Comparison of ENCODE assay signal across 17 cellular contexts in the genomic region with DNA sequence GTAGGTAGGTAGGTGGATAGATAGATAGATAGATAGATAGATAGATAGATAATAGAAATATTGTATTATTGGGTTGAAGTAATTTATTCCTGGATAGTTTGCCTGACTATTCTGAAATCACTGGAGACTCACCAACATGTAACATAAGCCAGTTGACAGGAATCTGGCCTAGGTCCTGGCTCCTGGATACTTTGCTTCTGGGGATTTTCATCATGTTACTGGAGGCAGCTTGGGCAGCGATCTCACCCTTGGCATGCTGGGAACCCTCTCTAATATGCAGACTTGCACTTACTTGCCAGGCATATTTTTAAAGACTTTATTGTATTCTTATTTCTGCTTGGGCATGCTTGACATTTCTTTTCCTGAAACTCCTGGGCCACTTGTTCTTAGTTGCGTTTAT.
"Had no signal": no experiment of that assay in that cellular context is flagged by ENCODE, and none has a peak within 500 bp of the region (broad histone marks: within the 10 kb centered on the region; RNA-seq: fewer than 3 reads in every experiment).

No MANE protein-coding gene starts in this region.

- DNase-seq: activated CD4-positive, alpha-beta T cell treated with anti-CD3 and anti-CD28 coated beads for 1 hour; activated CD8-positive, alpha-beta memory T cell treated with anti-CD3 and anti-CD28 coated beads for 24 hours; activated CD8-positive, alpha-beta memory T cell treated with anti-CD3 and anti-CD28 coated beads, Interleukin-2, amount 50 U/mL, for 4 hours; activated naive CD4-positive, alpha-beta T cell; activated T-cell treated with anti-CD3 and anti-CD28 coated beads, Interleukin-2, amount 50 U/mL, for 24 hours; amniotic stem cell; effector CD8-positive, alpha-beta T cell; foreskin fibroblast; kidney; naive thymus-derived CD8-positive, alpha-beta T cell; posterior cingulate gyrus; stimulated activated CD4-positive, alpha-beta T cell treated with anti-CD3 and anti-CD28 coated beads, Interleukin-4, amount 100 ng/mL, for 24 hours; stimulated activated naive CD4-positive, alpha-beta T cell treated with Interleukin-2 at 50 U/mL for 16 hours; T-helper 1 cell had no signal

- H3K4me3 ChIP-seq: neural progenitor cell, upper lobe of left lung had no signal

- H3K4me1 ChIP-seq: upper lobe of left lung had no signal

- H3K27ac ChIP-seq: neural progenitor cell, upper lobe of left lung had no signal

- H3K36me3 ChIP-seq: neural progenitor cell, upper lobe of left lung had no signal

- FAIRE-seq: kidney had no signal

- H3K27me3 ChIP-seq: neural progenitor cell, upper lobe of left lung had no signal

- H3K9me3 ChIP-seq: upper lobe of left lung had no signal

- ATAC-seq: left lobe of liver; naive thymus-derived CD8-positive, alpha-beta T cell had no signal
